8 cellular contexts compared by ENCODE assay signal in the genomic region with DNA sequence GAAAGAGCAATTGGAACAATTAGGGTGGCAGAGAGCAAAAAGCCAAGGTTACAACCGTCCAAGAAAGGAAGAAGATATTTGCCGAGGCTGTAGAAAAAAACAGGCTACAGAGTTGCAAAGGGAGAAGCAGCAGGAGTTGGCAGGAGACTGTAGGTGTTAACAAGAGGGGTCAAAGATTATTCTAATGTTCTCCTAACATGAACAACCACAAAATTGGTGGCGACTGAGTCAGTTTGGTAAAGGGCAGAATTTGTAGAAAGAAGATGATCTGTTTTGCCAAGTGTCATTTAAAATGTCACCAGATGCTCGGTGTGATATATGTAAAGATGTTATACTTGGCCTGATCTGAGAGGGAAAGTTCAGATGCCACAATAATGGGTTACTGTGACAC. TPM values are rescaled to one million over a fixed set of nuclear protein-coding genes. Genes with fewer than 3 reads are reported as not detected.
DNase-seq lines count a peak whose midpoint lies in the region; ATAC-seq and TF ChIP-seq lines count a peak whose summit lies in the region.
"Had no signal": no experiment of that assay in that cellular context is flagged by ENCODE, and none has a peak within 500 bp of the region (broad histone marks: within the 10 kb centered on the region; RNA-seq: fewer than 3 reads in every experiment).

No MANE protein-coding gene starts in this region.

- peaks cover 3% of the 10 kb centered on the region for H3K36me3 Mint-ChIP-seq in activated CD4-positive, alpha-beta memory T cell treated with anti-CD3 and anti-CD28 coated beads for 36 hours
- H3K36me3 Mint-ChIP-seq in stimulated activated naive B cell treated with anti-CD40 and anti-IgM and Interleukin-4, amounts not matched to agents 10 μg/mL and 1 μg/mL and 100 μg/mL, for 72 hours = peaks cover 3 to 6% of the 10 kb centered on the region in 2 donors

- H3K9me3 ChIP-seq in iPS-18c (ENCODE audit: control insufficient read depth, insufficient read depth, low read length) = no peaks in the 10 kb centered on the region

- DNase-seq in HFF-Myc (ENCODE audit: extremely low read depth, low read depth) (no peak), cerebellar nuclear complex (lab: John Stamatoyannopoulos, UW) (no peak), NCI-H345 (lab: John Stamatoyannopoulos, UW) (no peak), HEK293T (ENCODE audit: extremely low spot score) (no peak)
- no peak for DNase-seq in activated CD4-positive, alpha-beta memory T cell treated with anti-CD3 and anti-CD28 coated beads for 36 hours
- no peak for DNase-seq in stimulated activated naive B cell treated with anti-CD40 and anti-IgM and Interleukin-4, amounts not matched to agents 10 μg/mL and 1 μg/mL and 100 μg/mL, for 72 hours

- peak overlapping the region; percentile 99 for H3K4me3 Mint-ChIP-seq in activated CD4-positive, alpha-beta memory T cell treated with anti-CD3 and anti-CD28 coated beads for 36 hours
- H3K4me3 Mint-ChIP-seq in stimulated activated naive B cell treated with anti-CD40 and anti-IgM and Interleukin-4, amounts not matched to agents 10 μg/mL and 1 μg/mL and 100 μg/mL, for 72 hours = peak overlapping the region; percentile 97

- no peak for ATAC-seq in stimulated activated naive B cell treated with anti-CD40 and anti-IgM and Interleukin-4, amounts not matched to agents 10 μg/mL and 1 μg/mL and 100 μg/mL, for 72 hours (replicated peaks)

- intact Hi-C loops in activated CD4-positive, alpha-beta memory T cell treated with anti-CD3 and anti-CD28 coated beads for 36 hours (cut with micrococcal nuclease) = loop anchor here (1.0 to 5.0 kb wide), 9 partner anchors 41 to 641 kb away; a partner anchor contains a TSS

- POLR2A ChIA-PET in activated CD4-positive, alpha-beta memory T cell treated with anti-CD3 and anti-CD28 coated beads for 36 hours (lab: Charles Lee) = interaction anchor here (1.4 to 2.9 kb wide), 2 partner anchors 40 to 50 kb away, joined by 3 to 17 read pairs; a partner anchor contains a TSS
- POLR2A ChIA-PET in HEK293T (lab: Yijun Ruan, JAX) = interaction anchor here (0.7 to 2.2 kb wide), 3 partner anchors 9 to 182 kb away, joined by 3 to 14 read pairs (median 7); a partner anchor contains a TSS

- peaks cover 68% of the 10 kb centered on the region for H3K4me1 Mint-ChIP-seq in activated CD4-positive, alpha-beta memory T cell treated with anti-CD3 and anti-CD28 coated beads for 36 hours (ENCODE audit: low read depth)
- peaks cover 35 to 68% of the 10 kb centered on the region in 2 donors for H3K4me1 Mint-ChIP-seq in stimulated activated naive B cell treated with anti-CD40 and anti-IgM and Interleukin-4, amounts not matched to agents 10 μg/mL and 1 μg/mL and 100 μg/mL, for 72 hours

- H3K4me3 ChIP-seq in HFF-Myc (replicated peaks; ENCODE audit: low read depth, low read length) = peak overlapping the region; percentile 91
- peak overlapping the region; percentile 5 for H3K4me3 ChIP-seq in iPS-18c (ENCODE audit: insufficient read depth, low read depth, low read length)

- H3K27ac Mint-ChIP-seq in activated CD4-positive, alpha-beta memory T cell treated with anti-CD3 and anti-CD28 coated beads for 36 hours = peak overlapping the region; percentile 97
- H3K27ac Mint-ChIP-seq in stimulated activated naive B cell treated with anti-CD40 and anti-IgM and Interleukin-4, amounts not matched to agents 10 μg/mL and 1 μg/mL and 100 μg/mL, for 72 hours = peak overlapping the region; percentile 98

- no peaks in the 10 kb centered on the region for H3K9me3 Mint-ChIP-seq in activated CD4-positive, alpha-beta memory T cell treated with anti-CD3 and anti-CD28 coated beads for 36 hours
- H3K9me3 Mint-ChIP-seq in stimulated activated naive B cell treated with anti-CD40 and anti-IgM and Interleukin-4, amounts not matched to agents 10 μg/mL and 1 μg/mL and 100 μg/mL, for 72 hours = no peaks in the 10 kb centered on the region

- H3K27me3 Mint-ChIP-seq in activated CD4-positive, alpha-beta memory T cell treated with anti-CD3 and anti-CD28 coated beads for 36 hours = no peaks in the 10 kb centered on the region
- H3K27me3 Mint-ChIP-seq in stimulated activated naive B cell treated with anti-CD40 and anti-IgM and Interleukin-4, amounts not matched to agents 10 μg/mL and 1 μg/mL and 100 μg/mL, for 72 hours = no peaks in the 10 kb centered on the region

- CTCF ChIA-PET in activated CD4-positive, alpha-beta memory T cell treated with anti-CD3 and anti-CD28 coated beads for 36 hours (lab: Charles Lee) = no interaction called here
- CTCF ChIA-PET in HEK293T (lab: Yijun Ruan, JAX) = interaction anchor here (3.1 kb wide), 1 partner anchor 29 kb away, joined by 51 read pairs; a partner anchor contains a TSS

- TF ChIP-seq CTCF in HFF-Myc (IDR thresholded peaks at IDR 0.05; ENCODE audit: low read depth, low read length, missing control alignments) = no peak

TF ChIP-seq in HEK293T, 16 proteins besides CTCF, POLR2A, EP300 and RAD21:
- no peak for TF ChIP-seq SP1 (IDR thresholded peaks at IDR 0.05)
- TF ChIP-seq, protein P1, sequence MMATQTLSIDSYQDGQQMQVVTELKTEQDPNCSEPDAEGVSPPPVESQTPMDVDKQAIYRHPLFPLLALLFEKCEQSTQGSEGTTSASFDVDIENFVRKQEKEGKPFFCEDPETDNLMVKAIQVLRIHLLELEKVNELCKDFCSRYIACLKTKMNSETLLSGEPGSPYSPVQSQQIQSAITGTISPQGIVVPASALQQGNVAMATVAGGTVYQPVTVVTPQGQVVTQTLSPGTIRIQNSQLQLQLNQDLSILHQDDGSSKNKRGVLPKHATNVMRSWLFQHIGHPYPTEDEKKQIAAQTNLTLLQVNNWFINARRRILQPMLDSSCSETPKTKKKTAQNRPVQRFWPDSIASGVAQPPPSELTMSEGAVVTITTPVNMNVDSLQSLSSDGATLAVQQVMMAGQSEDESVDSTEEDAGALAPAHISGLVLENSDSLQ (IDR thresholded peaks at IDR 0.05) = no peak
- TF ChIP-seq BHLHE40 (IDR thresholded peaks at IDR 0.05; ENCODE audit: borderline replicate concordance) = no peak
- TF ChIP-seq FOXM1 (IDR thresholded peaks at IDR 0.05; ENCODE audit: borderline replicate concordance) = no peak
- TF ChIP-seq LEF1 (IDR thresholded peaks at IDR 0.05; ENCODE audit: borderline replicate concordance) = no peak
- no peak for TF ChIP-seq ZNF384 (IDR thresholded peaks at IDR 0.05)
- no peak for TF ChIP-seq NFRKB (IDR thresholded peaks at IDR 0.05)
- TF ChIP-seq CTBP1 (IDR thresholded peaks at IDR 0.05; ENCODE audit: borderline replicate concordance) = no peak
- TF ChIP-seq ARNT (IDR thresholded peaks at IDR 0.05) = no peak
- TF ChIP-seq HDGF (IDR thresholded peaks at IDR 0.05; ENCODE audit: borderline replicate concordance) = no peak
- no peak for TF ChIP-seq FOXA1 (IDR thresholded peaks at IDR 0.05)
- no peak for TF ChIP-seq FOXK2 (IDR thresholded peaks at IDR 0.05)
- no peak for TF ChIP-seq L3MBTL2 (conservative IDR thresholded peaks at IDR 0.05)

RNA-seq across cellular contexts. Expression of a gene that starts 0.4 kb away (rescaled TPM):
- 10 to 100 TPM; 12.5 to 17.5 TPM for total RNA-seq in activated CD4-positive, alpha-beta memory T cell treated with anti-CD3 and anti-CD28 coated beads for 36 hours

RNA-seq across cellular contexts. Expression of a gene that starts 1.1 kb away (rescaled TPM):
- 10 to 100 TPM; 16.4 to 18.3 TPM for total RNA-seq in activated CD4-positive, alpha-beta memory T cell treated with anti-CD3 and anti-CD28 coated beads for 36 hours

RNA-seq across cellular contexts. Expression of a gene that starts 25.8 kb away (rescaled TPM):
- under 1 TPM in 1 of 2 experiments, not detected in 1; 0.19 TPM for total RNA-seq in activated CD4-positive, alpha-beta memory T cell treated with anti-CD3 and anti-CD28 coated beads for 36 hours

RNA-seq across cellular contexts. Expression of a gene that starts 28.5 kb away (rescaled TPM):
- 1 to 10 TPM in 1 of 2 experiments, under 1 TPM in 1; 0.64 to 1.3 TPM for total RNA-seq in activated CD4-positive, alpha-beta memory T cell treated with anti-CD3 and anti-CD28 coated beads for 36 hours
- total RNA-seq: HT1080 had no signal

RNA-seq across cellular contexts. Expression of a gene that starts 33.2 kb away (rescaled TPM):
- 100 to 1,000 TPM; 153 to 160 TPM for total RNA-seq in activated CD4-positive, alpha-beta memory T cell treated with anti-CD3 and anti-CD28 coated beads for 36 hours
